8 cellular contexts compared by ENCODE assay signal in genomic region chr15:39581501-39582285, GRCh38. TPM values are rescaled to one million over a fixed set of nuclear protein-coding genes. Genes with fewer than 3 reads are reported as not detected.
DNase-seq lines count a peak whose midpoint lies in the region; ATAC-seq and TF ChIP-seq lines count a peak whose summit lies in the region.

No MANE protein-coding gene starts in this region.

- WGBS in heart right ventricle, 2 donors, result 42 to 47% methylated on average over 21 of the region's 21 CpGs

- H3K36me3 Mint-ChIP-seq in activated CD8-positive, alpha-beta T cell treated with anti-CD3 and anti-CD28 coated beads, Interleukin-2, amount 10 ng/mL, durations not matched to agents 7 days and 5 days (ENCODE audit: low read depth), result no peaks in the 10 kb centered on the region

- no peak overlapping the region for H3K27ac ChIP-seq in HEK293 (ENCODE audit: extremely low read depth, low read depth, low read length)
- peak overlapping the region in 9 of 10 donors; percentile 83 to 97 (median 93) for H3K27ac ChIP-seq in heart right ventricle

- H3K9me3 ChIP-seq in HEK293 (ENCODE audit: control insufficient read depth, insufficient read depth, low read depth, low read length) (no peaks in the 10 kb centered on the region), heart right ventricle (no peaks in the 10 kb centered on the region)

- peaks cover 43% of the 10 kb centered on the region for H3K4me1 Mint-ChIP-seq in activated CD8-positive, alpha-beta T cell treated with anti-CD3 and anti-CD28 coated beads, Interleukin-2, amount 10 ng/mL, durations not matched to agents 7 days and 5 days (ENCODE audit: low read depth)

- POLR2A ChIA-PET in HEK293 (lab: Yijun Ruan, JAX), result interaction anchor here (0.7 to 3.6 kb wide), 7 partner anchors 24 to 409 kb away, joined by 3 to 18 read pairs (median 5); no protein-coding TSS in a partner anchor
- POLR2A ChIA-PET in activated CD8-positive, alpha-beta T cell treated with anti-CD3 and anti-CD28 coated beads, Interleukin-2, amount 10 ng/mL, durations not matched to agents 7 days and 5 days (lab: Charles Lee), result interaction anchor here (0.5 to 0.6 kb wide), 2 partner anchors 410 to 440 kb away, joined by 3 read pairs; no protein-coding TSS in a partner anchor

- peaks cover 46% of the 10 kb centered on the region for H3K27me3 Mint-ChIP-seq in activated CD8-positive, alpha-beta T cell treated with anti-CD3 and anti-CD28 coated beads, Interleukin-2, amount 10 ng/mL, durations not matched to agents 7 days and 5 days (ENCODE audit: low read depth)

- peak; percentile 33 for TF ChIP-seq CTCF in AG09309 (IDR thresholded peaks at IDR 0.05; ENCODE audit: control insufficient read depth, insufficient read depth, low read depth, low read length, missing control alignments)
- no peak for TF ChIP-seq CTCF in HEK293 (tag by site-specific recombination; IDR thresholded peaks at IDR 0.05)
- TF ChIP-seq CTCF in heart right ventricle (IDR thresholded peaks at IDR 0.05), result peak in 8 of 9 donors; percentile 14 to 54 (median 42)
- TF ChIP-seq CTCF in retinal pigment epithelial cell (conservative IDR thresholded peaks at IDR 0.05; ENCODE audit: low read depth, low read length), result peak; percentile 73

- no peaks in the 10 kb centered on the region for H3K36me3 ChIP-seq in HEK293 (ENCODE audit: control insufficient read depth in 2 of 2, insufficient read depth in 1 of 2, low read length in 2 of 2)
- peaks cover 0 to 51% (median 37%) of the 10 kb centered on the region in 9 donors for H3K36me3 ChIP-seq in heart right ventricle

- peak overlapping the region; percentile 66 for H3K4me3 Mint-ChIP-seq in activated CD8-positive, alpha-beta T cell treated with anti-CD3 and anti-CD28 coated beads, Interleukin-2, amount 10 ng/mL, durations not matched to agents 7 days and 5 days

- no peaks in the 10 kb centered on the region for H3K4me1 ChIP-seq in HEK293 (ENCODE audit: control insufficient read depth, insufficient read depth, low read length)
- peaks cover 5 to 78% (median 54%) of the 10 kb centered on the region in 9 donors for H3K4me1 ChIP-seq in heart right ventricle

- peak overlapping the region; percentile 68 for H3K4me3 ChIP-seq in AG09309 (ENCODE audit: control insufficient read depth, low read depth, low read length)
- H3K4me3 ChIP-seq in HEK293 (ENCODE audit: low read depth, low read length), result peak overlapping the region; percentile 53
- H3K4me3 ChIP-seq in heart right ventricle, result peak overlapping the region; percentile 19 to 88 (median 67)
- H3K4me3 ChIP-seq in retinal pigment epithelial cell (ENCODE audit: low read length), result peak overlapping the region; percentile 92

- DNase-seq in AG09309 (ENCODE audit: low read depth), result peak; percentile 75
- DNase-seq in activated CD8-positive, alpha-beta T cell treated with anti-CD3 and anti-CD28 coated beads, Interleukin-2, amount 10 ng/mL, durations not matched to agents 7 days and 5 days, result no peak
- peak; percentile 44 to 49 for DNase-seq in heart right ventricle
- no peak for DNase-seq in retinal pigment epithelial cell (ENCODE audit: low read depth)
- DNase-seq in NCI-H1694 treated with DMSO at 0.1 percent for 48 hours (lab: John Stamatoyannopoulos, UW), result no peak

- peaks cover 0 to 7% (median 0%) of the 10 kb centered on the region in 7 donors for H3K27me3 ChIP-seq in heart right ventricle

- H3K27ac Mint-ChIP-seq in activated CD8-positive, alpha-beta T cell treated with anti-CD3 and anti-CD28 coated beads, Interleukin-2, amount 10 ng/mL, durations not matched to agents 7 days and 5 days, result no peak overlapping the region

- no peaks in the 10 kb centered on the region for H3K9me3 Mint-ChIP-seq in activated CD8-positive, alpha-beta T cell treated with anti-CD3 and anti-CD28 coated beads, Interleukin-2, amount 10 ng/mL, durations not matched to agents 7 days and 5 days (ENCODE audit: insufficient read depth)

- intact Hi-C loops in heart right ventricle (cut with DNase I), result loop anchor here (2.0 to 10.0 kb wide), 19 partner anchors 117 to 877 kb away; no protein-coding TSS in a partner anchor

- no peak for ATAC-seq in activated CD8-positive, alpha-beta T cell treated with anti-CD3 and anti-CD28 coated beads, Interleukin-2, amount 10 ng/mL, durations not matched to agents 7 days and 5 days
- peak; percentile 6 to 66 (median 44) for ATAC-seq in heart right ventricle
- ATAC-seq in GM21515 (IDR thresholded peaks at IDR 0.05; ENCODE audit: unreplicated experiment), result no peak
- no peak for ATAC-seq in HG03095 (IDR thresholded peaks at IDR 0.05; ENCODE audit: unreplicated experiment)

- CTCF ChIA-PET in HEK293 (lab: Yijun Ruan, JAX), result interaction anchor here (0.9 to 2.3 kb wide), 3 partner anchors 104 to 409 kb away, joined by 4 to 21 read pairs (median 5); no protein-coding TSS in a partner anchor
- CTCF ChIA-PET in activated CD8-positive, alpha-beta T cell treated with anti-CD3 and anti-CD28 coated beads, Interleukin-2, amount 10 ng/mL, durations not matched to agents 7 days and 5 days (lab: Charles Lee), result interaction anchor here (1.0 to 11.0 kb wide), 10 partner anchors 11 to 874 kb away, joined by 3 to 179 read pairs (median 8); no protein-coding TSS in a partner anchor

TF ChIP-seq in HEK293, 187 proteins besides CTCF, POLR2A, EP300 and RAD21:
- TF ChIP-seq GLI4 (tag by site-specific recombination; IDR thresholded peaks at IDR 0.05) (no peak), ZNF629 (tag by site-specific recombination; IDR thresholded peaks at IDR 0.05) (no peak), ZNF664 (tag by site-specific recombination; IDR thresholded peaks at IDR 0.05) (no peak), ZNF184 (tag by site-specific recombination; IDR thresholded peaks at IDR 0.05) (no peak), ZSCAN23 (tag by site-specific recombination; IDR thresholded peaks at IDR 0.05) (no peak)

RNA-seq across cellular contexts. Expression of gene THBS1, which starts 0.8 kb away (rescaled TPM):
- 1 to 10 TPM in 1 of 2 experiments, under 1 TPM in 1; 0.87 to 1.2 TPM for total RNA-seq in activated CD8-positive, alpha-beta T cell treated with anti-CD3 and anti-CD28 coated beads, Interleukin-2, amount 10 ng/mL, durations not matched to agents 7 days and 5 days
- 1,000 to 10,000 TPM in 1 of 10 donors, 100 to 1,000 TPM in 5, 10 to 100 TPM in 4; 46.8 to 1,109 (median 113) TPM for total RNA-seq in heart right ventricle
- 10 to 100 TPM; 12.9 to 93.2 TPM for polyA plus RNA-seq in heart right ventricle

Comparison
In these comparisons a context has a peak if more than half of its experiments do, and no peak if none do; other contexts are left out.
1. DNase-seq: peak in AG09309 (single experiment) and heart right ventricle (2 of 2); none in activated CD8-positive, alpha-beta T cell treated with anti-CD3 and anti-CD28 coated beads, Interleukin-2, amount 10 ng/mL, durations not matched to agents 7 days and 5 days (single experiment), retinal pigment epithelial cell (single experiment) and NCI-H1694 treated with DMSO at 0.1 percent for 48 hours (single experiment).
2. ATAC-seq: peak in heart right ventricle (8 of 8); none in activated CD8-positive, alpha-beta T cell treated with anti-CD3 and anti-CD28 coated beads, Interleukin-2, amount 10 ng/mL, durations not matched to agents 7 days and 5 days (single experiment), GM21515 (single experiment) and HG03095 (single experiment).
3. RNA of gene THBS1, which starts 0.8 kb away (total RNA-seq): 46.8 to 1,109 TPM in heart right ventricle; 0.87 to 1.2 TPM in activated CD8-positive, alpha-beta T cell treated with anti-CD3 and anti-CD28 coated beads, Interleukin-2, amount 10 ng/mL, durations not matched to agents 7 days and 5 days; every median in the first group is over 10 times any median in the second.
4. Peak in every context shown above with its lines, with median percentiles within 50 percentile points of each other: H3K4me3 ChIP-seq.